ENCODE assay signal across 15 cellular contexts in genomic region chr5:138951986-138952735, GRCh38.
DNase-seq lines count a peak whose midpoint lies in the region; ATAC-seq and TF ChIP-seq lines count a peak whose summit lies in the region.
"Had no signal": no experiment of that assay in that cellular context is flagged by ENCODE, and none has a peak within 500 bp of the region (broad histone marks: within the 10 kb centered on the region; RNA-seq: fewer than 3 reads in every experiment).

No MANE protein-coding gene starts in this region.

- peaks cover 78% of the 10 kb centered on the region for H3K4me1 Mint-ChIP-seq in neural progenitor cell

- no peaks in the 10 kb centered on the region for H3K79me2 ChIP-seq in mammary epithelial cell (ENCODE audit: insufficient read depth, low read length)
- no peaks in the 10 kb centered on the region for H3K79me2 ChIP-seq in neural progenitor cell (ENCODE audit: low read depth)

- no peak overlapping the region for H3K4me3 Mint-ChIP-seq in neural progenitor cell

- CTCF ChIA-PET in mammary epithelial cell (lab: Charles Lee; ENCODE audit: low non-redundant PET): no interaction called here

- H3K27me3 Mint-ChIP-seq in neural progenitor cell (ENCODE audit: insufficient read depth, low read depth): peaks cover 17% of the 10 kb centered on the region
- H3K27me3 Mint-ChIP-seq: naive thymus-derived CD8-positive, alpha-beta T cell had no signal

- no peaks in the 10 kb centered on the region for H3K36me3 ChIP-seq in breast epithelium
- no peaks in the 10 kb centered on the region for H3K36me3 ChIP-seq in mammary epithelial cell (ENCODE audit: insufficient read depth, low read length)
- H3K36me3 ChIP-seq in neural progenitor cell: no peaks in the 10 kb centered on the region
- H3K36me3 ChIP-seq in upper lobe of left lung: peaks cover 0 to 14% (median 6%) of the 10 kb centered on the region in 4 donors

- no peak for TF ChIP-seq EP300 in upper lobe of left lung (IDR thresholded peaks at IDR 0.05)

- H3K27ac Mint-ChIP-seq in neural progenitor cell: peak overlapping the region; percentile 17
- H3K27ac Mint-ChIP-seq: activated T-helper 2 cell treated with anti-CD3 and anti-CD28 coated beads, Interferon-gamma antibody, Interleukin-2, Interleukin-4, amounts not matched to agents 10 μg/mL and 5 μg/mL and 100 μg/mL, durations not matched to agents 14 hours and 24 hours and 36 hours had no signal

- H3K4me3 ChIP-seq in breast epithelium (no peak overlapping the region), mammary epithelial cell (replicated peaks in 1 of 3; ENCODE audit: insufficient read depth in 1 of 3, low read depth in 2 of 3, low read length in 3 of 3) (no peak overlapping the region), coronary artery (no peak overlapping the region), neural progenitor cell (no peak overlapping the region), upper lobe of left lung (no peak overlapping the region)

- no peaks in the 10 kb centered on the region for H3K9me3 Mint-ChIP-seq in neural progenitor cell
- H3K9me3 Mint-ChIP-seq: activated T-helper 2 cell treated with anti-CD3 and anti-CD28 coated beads, Interferon-gamma antibody, Interleukin-2, Interleukin-4, amounts not matched to agents 10 μg/mL and 5 μg/mL and 100 μg/mL, durations not matched to agents 14 hours and 24 hours and 36 hours; naive thymus-derived CD8-positive, alpha-beta T cell had no signal

- H3K9ac ChIP-seq in mammary epithelial cell (ENCODE audit: insufficient read depth, low read length): no peak overlapping the region
- no peak overlapping the region for H3K9ac ChIP-seq in neural progenitor cell

- no TSS peak for BruUV-seq in mammary epithelial cell (replicated peaks; lab: Mats Ljungman, UMichigan)

- intact Hi-C loops in breast epithelium (cut with DNase I; ENCODE audit: low total_unique reads) (no loop called here), mammary epithelial cell (cut with micrococcal nuclease) (no loop called here)

- 84% methylated on average over 11 of the region's 17 CpGs for WGBS in mammary epithelial cell (ENCODE audit: low coverage, missing lambda C conversion rate)
- 79 to 86% methylated on average over 8 to 17 of the region's 17 CpGs for WGBS in upper lobe of left lung, 2 donors

- no peak for DNase-seq in breast epithelium (ENCODE audit: low spot score in 2 of 2)
- no peak for DNase-seq in mammary epithelial cell
- no peak for DNase-seq in coronary artery (ENCODE audit: low spot score)
- DNase-seq in neural progenitor cell (ENCODE audit: low spot score): no peak
- DNase-seq in upper lobe of left lung: peak in 1 of 2 donors; percentile 15
- no peak for DNase-seq in DMS153 (lab: John Stamatoyannopoulos, UW)
- DNase-seq: GDM1, MM.1S, NCI-H187, NCI-H510A, PC-3 had no signal

- dilution Hi-C loops in mammary epithelial cell (cut with HindIII; ENCODE audit: low sequenced_read_pairs): loop anchor here (5.0 kb wide), 1 partner anchor 65 kb away; no protein-coding TSS in a partner anchor

- TF ChIP-seq CTCF in breast epithelium (IDR thresholded peaks at IDR 0.05) (no peak), mammary epithelial cell (conservative IDR thresholded peaks at IDR 0.05 in 1 of 2, IDR thresholded peaks at IDR 0.05 in 1 of 2; ENCODE audit: extremely low read depth in 1 of 2, insufficient read depth in 1 of 2, low read depth in 1 of 2, low read length in 2 of 2) (no peak), coronary artery (IDR thresholded peaks at IDR 0.05) (no peak), neural progenitor cell (IDR thresholded peaks at IDR 0.05) (no peak), upper lobe of left lung (IDR thresholded peaks at IDR 0.05) (no peak)

- H3K36me3 Mint-ChIP-seq in neural progenitor cell: no peaks in the 10 kb centered on the region

- ATAC-seq in upper lobe of left lung (ENCODE audit: low FRiP score in 2 of 2): no peak
- no peak for ATAC-seq in HG03139 (IDR thresholded peaks at IDR 0.05; ENCODE audit: unreplicated experiment)
- no peak for ATAC-seq in GM21529 (IDR thresholded peaks at IDR 0.05; ENCODE audit: unreplicated experiment)
- ATAC-seq: PC-3 had no signal

- H3K4me2 ChIP-seq in mammary epithelial cell (ENCODE audit: insufficient read depth, low read depth, low read length) (no peak overlapping the region), neural progenitor cell (peak overlapping the region; percentile 27)

- peak overlapping the region; percentile 72 to 74 for H3K27ac ChIP-seq in breast epithelium
- no peak overlapping the region for H3K27ac ChIP-seq in mammary epithelial cell (ENCODE audit: insufficient read depth, low read depth, low read length)
- peak overlapping the region; percentile 62 to 80 for H3K27ac ChIP-seq in coronary artery
- no peak overlapping the region for H3K27ac ChIP-seq in neural progenitor cell
- H3K27ac ChIP-seq in upper lobe of left lung: peak overlapping the region in 3 of 4 donors; percentile 37 to 80 (median 66)

- peaks cover 3% of the 10 kb centered on the region for H3F3A ChIP-seq in neural progenitor cell (ENCODE audit: low read depth)

- no peak overlapping the region for H2AFZ ChIP-seq in mammary epithelial cell (ENCODE audit: low read depth, low read length)
- H2AFZ ChIP-seq in neural progenitor cell (replicated peaks): no peak overlapping the region

- in situ Hi-C loops in mammary epithelial cell (cut with MboI; ENCODE audit: low sequenced_read_pairs in 2 of 2): no loop called here

- H3K27me3 ChIP-seq in breast epithelium: no peaks in the 10 kb centered on the region
- no peaks in the 10 kb centered on the region for H3K27me3 ChIP-seq in mammary epithelial cell (ENCODE audit: insufficient read depth, low read length)
- no peaks in the 10 kb centered on the region for H3K27me3 ChIP-seq in neural progenitor cell
- H3K27me3 ChIP-seq in upper lobe of left lung: no peaks in the 10 kb centered on the region

- TF ChIP-seq POLR2A in breast epithelium (IDR thresholded peaks at IDR 0.05): no peak
- TF ChIP-seq POLR2A in upper lobe of left lung (IDR thresholded peaks at IDR 0.05): no peak

- H3K9me3 ChIP-seq in breast epithelium (no peaks in the 10 kb centered on the region), mammary epithelial cell (replicated peaks; ENCODE audit: insufficient read depth, low read length) (no peaks in the 10 kb centered on the region), neural progenitor cell (ENCODE audit: low read depth) (no peaks in the 10 kb centered on the region), upper lobe of left lung (no peaks in the 10 kb centered on the region)

- H3K4me1 ChIP-seq in breast epithelium (peaks cover 8 to 22% of the 10 kb centered on the region in 2 donors), mammary epithelial cell (ENCODE audit: insufficient read depth, low read length) (peaks cover 3% of the 10 kb centered on the region), neural progenitor cell (peaks cover 51% of the 10 kb centered on the region), upper lobe of left lung (peaks cover 49 to 56% (median 49%) of the 10 kb centered on the region in 4 donors)

- H4K20me1 ChIP-seq in mammary epithelial cell (ENCODE audit: insufficient read depth, low read length) (no peaks in the 10 kb centered on the region), neural progenitor cell (ENCODE audit: low read depth) (peaks cover 17% of the 10 kb centered on the region)

Comparison
In these comparisons a context has a peak if more than half of its experiments do, and no peak if none do; other contexts are left out.
1. H3K27ac ChIP-seq: peak in breast epithelium (2 of 2), coronary artery (2 of 2) and upper lobe of left lung (3 of 4); none in mammary epithelial cell (single experiment) and neural progenitor cell (single experiment).